Comparison of ENCODE assay signal across 8 cellular contexts in genomic region chr5:126339215-126339805, GRCh38.
DNase-seq lines count a peak whose midpoint lies in the region; ATAC-seq, FAIRE-seq and TF ChIP-seq lines count a peak whose summit lies in the region.

No MANE protein-coding gene starts in this region.

- H3K36me3 ChIP-seq in CD8-positive, alpha-beta T cell (ENCODE audit: insufficient read depth, low read length), result no peaks in the 10 kb centered on the region

- no peaks in the 10 kb centered on the region for H3K9me3 ChIP-seq in CD8-positive, alpha-beta T cell (ENCODE audit: low read length)

- TF ChIP-seq CTCF in CD8-positive, alpha-beta T cell (IDR thresholded peaks at IDR 0.05), result peak; percentile 92
- peak in 1 of 3 donors; percentile 68 for TF ChIP-seq CTCF in omental fat pad (IDR thresholded peaks at IDR 0.05)

- POLR2A ChIA-PET in CD8-positive, alpha-beta T cell (lab: Charles Lee), result interaction anchor here (1.3 kb wide), 1 partner anchor 200 kb away, joined by 3 read pairs; no protein-coding TSS in a partner anchor

- no peaks in the 10 kb centered on the region for H3K4me1 ChIP-seq in CD8-positive, alpha-beta T cell (ENCODE audit: insufficient read depth, low read length)

- H3K36me3 Mint-ChIP-seq in CD8-positive, alpha-beta T cell, result no peaks in the 10 kb centered on the region

- peak; percentile 98 for FAIRE-seq in islet of Langerhans (lab: Jason Lieb, UNC)

- no peak overlapping the region for H3K4me3 ChIP-seq in CD8-positive, alpha-beta T cell (ENCODE audit: low read depth, low read length)

- no peak overlapping the region for H3K27ac Mint-ChIP-seq in CD8-positive, alpha-beta T cell

- no peaks in the 10 kb centered on the region for H3K27me3 ChIP-seq in CD8-positive, alpha-beta T cell (ENCODE audit: insufficient read depth, low read length)

- no peaks in the 10 kb centered on the region for H3K4me1 Mint-ChIP-seq in CD8-positive, alpha-beta T cell (ENCODE audit: low read depth)

- CTCF ChIA-PET in CD8-positive, alpha-beta T cell (lab: Charles Lee), result interaction anchor here (0.8 to 5.5 kb wide), 18 partner anchors 9 to 441 kb away, joined by 3 to 125 read pairs (median 4); partner anchors contain the start of gene PHAX

- no peaks in the 10 kb centered on the region for H3K9me3 Mint-ChIP-seq in CD8-positive, alpha-beta T cell

- no peak overlapping the region for H3K4me3 Mint-ChIP-seq in CD8-positive, alpha-beta T cell

- H3K27me3 Mint-ChIP-seq in CD8-positive, alpha-beta T cell (ENCODE audit: low read depth), result peaks cover 10% of the 10 kb centered on the region

- peak; percentile 68 for ATAC-seq in CD8-positive, alpha-beta T cell
- peak; percentile 62 for ATAC-seq in GM18861 (IDR thresholded peaks at IDR 0.05; ENCODE audit: unreplicated experiment)
- no peak for ATAC-seq in omental fat pad (ENCODE audit: low FRiP score)

- H3K27ac ChIP-seq in CD8-positive, alpha-beta T cell (ENCODE audit: low read depth, low read length), result no peak overlapping the region

- DNase-seq in CD8-positive, alpha-beta T cell, result peak in 6 of 7 experiments; percentile 24 to 57 (median 40)
- peak; percentile 12 for DNase-seq in HuH-7.5 (ENCODE audit: low spot score)
- peak; percentile 37 for DNase-seq in SHP77 treated with DMSO at 0.1 percent for 48 hours (lab: John Stamatoyannopoulos, UW)
- DNase-seq in brain pericyte (ENCODE audit: low read depth, low spot score), result peak; percentile 25
- peak; percentile 32 for DNase-seq in stimulated activated CD8-positive, alpha-beta memory T cell treated with anti-CD3 and anti-CD28 coated beads, Interleukin-12 subunit alpha, Interleukin-12 subunit beta, amount 100 ng/mL, for 1 hour (ENCODE audit: low read depth)
- DNase-seq in omental fat pad (ENCODE audit: low spot score), result no peak

- intact Hi-C loops in CD8-positive, alpha-beta T cell (cut with DNase I, micrococcal nuclease), result loop anchor here (1.0 to 10.0 kb wide), 7 partner anchors 15 to 1155 kb away; partner anchors contain the start of gene PHAX (in 1 of the 2)
